In genomic region chr21:41236361-41236973, GRCh38 we compare ENCODE assay signal across 29 cellular contexts.
"Had no signal": no experiment of that assay in that cellular context is flagged by ENCODE, and none has a peak within 500 bp of the region (broad histone marks: within the 10 kb centered on the region; RNA-seq: fewer than 3 reads in every experiment).

No MANE protein-coding gene starts in this region.

- H3K4me3 ChIP-seq: dorsolateral prefrontal cortex, gastroesophageal sphincter, left lung, pancreas, prostate gland, right atrium auricular region, spleen, testis, upper lobe of right lung had no signal

- H3K9me3 ChIP-seq: gastroesophageal sphincter, left lung, pancreas, prostate gland, right atrium auricular region, spleen, testis, upper lobe of right lung had no signal

- H3K4me1 Mint-ChIP-seq: activated CD4-positive, alpha-beta T cell treated with anti-CD3 and anti-CD28 coated beads, Interleukin-2, amount 10 ng/mL, durations not matched to agents 7 days and 5 days; activated naive CD4-positive, alpha-beta T cell treated with anti-CD3 and anti-CD28 coated beads, Interleukin-2, amount 50 U/mL, for 24 hours; activated T-helper 17 cell treated with anti-CD3 and anti-CD28 coated beads, Interleukin-2, amount 50 U/mL, for 72 hours; T-helper 17 cell had no signal

- DNase-seq: activated CD4-positive, alpha-beta T cell treated with anti-CD3 and anti-CD28 coated beads for 1 hour; activated CD4-positive, alpha-beta T cell treated with anti-CD3 and anti-CD28 coated beads, Interleukin-2, amount 10 ng/mL, durations not matched to agents 7 days and 5 days; activated CD8-positive, alpha-beta T cell treated with anti-CD3 and anti-CD28 coated beads for 36 hours; activated gamma-delta T cell treated with Interleukin-2 at 50 U/mL for 16 hours; activated naive CD8-positive, alpha-beta T cell treated with anti-CD3 and anti-CD28 coated beads, Interleukin-2, amount 50 U/mL, for 24 hours; activated T-cell treated with anti-CD3 and anti-CD28 coated beads, Interleukin-2, amount 50 U/mL, for 4 hours; amygdala; dorsolateral prefrontal cortex; effector memory CD4-positive, alpha-beta T cell; erythroblast; head of caudate nucleus; hippocampal formation; left lung; naive B cell; nephron progenitor cell; spleen; stimulated activated naive CD8-positive, alpha-beta T cell treated with anti-CD3 and anti-CD28 coated beads, Interleukin-15, Interleukin-2, amounts not matched to agents 100 U/mL and 50 U/mL, for 24 hours; T-helper 17 cell; T1000; testis; upper lobe of right lung had no signal

- H3K4me3 Mint-ChIP-seq: activated CD4-positive, alpha-beta T cell treated with anti-CD3 and anti-CD28 coated beads, Interleukin-2, amount 10 ng/mL, durations not matched to agents 7 days and 5 days; activated CD8-positive, alpha-beta T cell treated with anti-CD3 and anti-CD28 coated beads for 36 hours; activated naive CD4-positive, alpha-beta T cell treated with anti-CD3 and anti-CD28 coated beads, Interleukin-2, amount 50 U/mL, for 24 hours; activated naive CD8-positive, alpha-beta T cell treated with anti-CD3 and anti-CD28 coated beads, Interleukin-2, amount 50 U/mL, for 24 hours; activated T-cell treated with anti-CD3 and anti-CD28 coated beads, Interleukin-2, amount 50 U/mL, for 4 hours; activated T-helper 17 cell treated with anti-CD3 and anti-CD28 coated beads, Interleukin-2, amount 50 U/mL, for 72 hours; mesothelial cell of epicardium; nephron progenitor cell; T-helper 17 cell had no signal

- H3K27ac Mint-ChIP-seq: activated CD4-positive, alpha-beta T cell treated with anti-CD3 and anti-CD28 coated beads, Interleukin-2, amount 10 ng/mL, durations not matched to agents 7 days and 5 days; activated CD8-positive, alpha-beta T cell treated with anti-CD3 and anti-CD28 coated beads for 36 hours; activated naive CD4-positive, alpha-beta T cell treated with anti-CD3 and anti-CD28 coated beads, Interleukin-2, amount 50 U/mL, for 24 hours; activated naive CD8-positive, alpha-beta T cell treated with anti-CD3 and anti-CD28 coated beads, Interleukin-2, amount 50 U/mL, for 24 hours; activated T-helper 17 cell treated with anti-CD3 and anti-CD28 coated beads, Interleukin-2, amount 50 U/mL, for 72 hours; mesothelial cell of epicardium; nephron progenitor cell; T-helper 17 cell had no signal

- H3K27me3 ChIP-seq: dorsolateral prefrontal cortex, gastroesophageal sphincter, left lung, pancreas, right atrium auricular region, spleen, testis, upper lobe of right lung had no signal

- H3K36me3 Mint-ChIP-seq: activated naive CD4-positive, alpha-beta T cell treated with anti-CD3 and anti-CD28 coated beads, Interleukin-2, amount 50 U/mL, for 24 hours had no signal

- H3K9me3 Mint-ChIP-seq: activated CD4-positive, alpha-beta T cell treated with anti-CD3 and anti-CD28 coated beads, Interleukin-2, amount 10 ng/mL, durations not matched to agents 7 days and 5 days; activated CD8-positive, alpha-beta T cell treated with anti-CD3 and anti-CD28 coated beads for 36 hours; activated naive CD4-positive, alpha-beta T cell treated with anti-CD3 and anti-CD28 coated beads, Interleukin-2, amount 50 U/mL, for 24 hours; activated naive CD8-positive, alpha-beta T cell treated with anti-CD3 and anti-CD28 coated beads, Interleukin-2, amount 50 U/mL, for 24 hours; activated T-cell treated with anti-CD3 and anti-CD28 coated beads, Interleukin-2, amount 50 U/mL, for 4 hours; activated T-helper 17 cell treated with anti-CD3 and anti-CD28 coated beads, Interleukin-2, amount 50 U/mL, for 72 hours; mesothelial cell of epicardium; naive B cell; nephron progenitor cell had no signal

- ATAC-seq: activated CD8-positive, alpha-beta T cell treated with anti-CD3 and anti-CD28 coated beads for 36 hours; activated naive CD8-positive, alpha-beta T cell treated with anti-CD3 and anti-CD28 coated beads, Interleukin-2, amount 50 U/mL, for 24 hours; activated T-cell treated with anti-CD3 and anti-CD28 coated beads, Interleukin-2, amount 50 U/mL, for 4 hours; activated T-helper 17 cell treated with anti-CD3 and anti-CD28 coated beads, Interleukin-2, amount 50 U/mL, for 72 hours; gastroesophageal sphincter; left lung; pancreas; SK-N-SH treated with all-trans-retinoic acid at 6 μM for 48 hours; stimulated activated naive CD8-positive, alpha-beta T cell treated with anti-CD3 and anti-CD28 coated beads, Interleukin-15, Interleukin-2, amounts not matched to agents 100 U/mL and 50 U/mL, for 24 hours; T-helper 17 cell; upper lobe of right lung had no signal

- H3K27me3 Mint-ChIP-seq: activated CD4-positive, alpha-beta T cell treated with anti-CD3 and anti-CD28 coated beads, Interleukin-2, amount 10 ng/mL, durations not matched to agents 7 days and 5 days had no signal

- H3K36me3 ChIP-seq: prostate gland, upper lobe of right lung had no signal

- H3K27ac ChIP-seq: dorsolateral prefrontal cortex, gastroesophageal sphincter, left lung, pancreas, prostate gland, right atrium auricular region, spleen, testis, upper lobe of right lung had no signal

- H3K4me1 ChIP-seq: gastroesophageal sphincter, left lung, prostate gland, right atrium auricular region, testis, upper lobe of right lung had no signal
